Comparison of ENCODE assay signal across 1 cellular context in the genomic region with DNA sequence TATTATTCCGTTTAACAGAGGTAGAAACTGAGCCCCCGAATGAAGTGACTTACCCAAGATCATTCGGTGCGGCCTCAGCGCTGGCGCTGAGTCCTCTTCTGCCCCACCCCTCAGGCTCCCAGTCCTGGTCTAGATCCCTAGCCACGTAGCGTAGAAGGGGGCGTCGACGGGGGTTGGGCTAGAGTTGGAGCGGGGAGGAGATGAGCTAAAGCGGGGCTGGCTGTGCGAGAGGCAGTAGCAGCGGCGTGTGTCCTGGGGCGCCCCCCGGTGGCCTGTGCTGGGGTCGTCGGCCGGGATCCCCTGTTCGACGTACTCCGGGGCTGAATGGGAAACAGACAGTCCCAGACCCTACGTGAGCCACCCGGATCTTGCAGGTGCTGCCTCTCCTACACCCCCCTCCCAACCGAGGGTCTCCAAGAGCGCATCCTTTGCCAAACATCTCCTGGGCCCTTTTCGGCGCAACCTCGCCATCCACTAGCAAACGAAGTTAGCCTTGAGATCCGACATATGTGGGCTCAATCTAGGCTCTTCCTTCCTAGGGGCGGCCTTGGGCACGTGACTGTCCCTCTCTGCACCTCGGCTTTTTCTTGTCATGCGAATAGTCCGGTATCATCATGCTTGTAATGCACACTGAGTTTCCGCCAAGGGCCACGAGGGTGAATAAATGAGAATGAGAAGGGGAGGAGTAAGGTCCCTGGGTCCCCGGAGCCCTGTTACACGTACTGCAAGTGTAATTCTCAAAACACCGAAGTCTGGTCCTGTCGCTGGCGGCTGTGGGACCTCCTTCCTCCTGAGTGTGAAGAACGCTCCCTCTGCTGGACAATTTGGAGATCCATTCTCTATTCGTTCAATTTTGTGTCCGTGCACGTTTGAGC.
TF ChIP-seq lines count a peak whose summit lies in the region.

No MANE protein-coding gene starts in this region.

TF ChIP-seq in IMR-90, 13 proteins besides CTCF, POLR2A, EP300 and RAD21:
- TF ChIP-seq, protein P1, sequence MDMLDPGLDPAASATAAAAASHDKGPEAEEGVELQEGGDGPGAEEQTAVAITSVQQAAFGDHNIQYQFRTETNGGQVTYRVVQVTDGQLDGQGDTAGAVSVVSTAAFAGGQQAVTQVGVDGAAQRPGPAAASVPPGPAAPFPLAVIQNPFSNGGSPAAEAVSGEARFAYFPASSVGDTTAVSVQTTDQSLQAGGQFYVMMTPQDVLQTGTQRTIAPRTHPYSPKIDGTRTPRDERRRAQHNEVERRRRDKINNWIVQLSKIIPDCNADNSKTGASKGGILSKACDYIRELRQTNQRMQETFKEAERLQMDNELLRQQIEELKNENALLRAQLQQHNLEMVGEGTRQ (IDR thresholded peaks at IDR 0.05; ENCODE audit: low read depth, low read length): peak; percentile 68
- TF ChIP-seq MAZ (IDR thresholded peaks at IDR 0.05; ENCODE audit: borderline replicate concordance, low read depth, low read length): peak; percentile 86
- TF ChIP-seq, protein P2, sequence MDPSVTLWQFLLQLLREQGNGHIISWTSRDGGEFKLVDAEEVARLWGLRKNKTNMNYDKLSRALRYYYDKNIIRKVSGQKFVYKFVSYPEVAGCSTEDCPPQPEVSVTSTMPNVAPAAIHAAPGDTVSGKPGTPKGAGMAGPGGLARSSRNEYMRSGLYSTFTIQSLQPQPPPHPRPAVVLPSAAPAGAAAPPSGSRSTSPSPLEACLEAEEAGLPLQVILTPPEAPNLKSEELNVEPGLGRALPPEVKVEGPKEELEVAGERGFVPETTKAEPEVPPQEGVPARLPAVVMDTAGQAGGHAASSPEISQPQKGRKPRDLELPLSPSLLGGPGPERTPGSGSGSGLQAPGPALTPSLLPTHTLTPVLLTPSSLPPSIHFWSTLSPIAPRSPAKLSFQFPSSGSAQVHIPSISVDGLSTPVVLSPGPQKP (IDR thresholded peaks at IDR 0.05; ENCODE audit: borderline replicate concordance, low read depth, low read length): no peak
- TF ChIP-seq BHLHE40 (IDR thresholded peaks at IDR 0.05; ENCODE audit: low read depth, low read length): peak; percentile 32
- no peak for TF ChIP-seq CEBPB (IDR thresholded peaks at IDR 0.05; ENCODE audit: low read depth, low read length)
- no peak for TF ChIP-seq CHD1 (IDR thresholded peaks at IDR 0.05; ENCODE audit: low read depth, low read length)
- TF ChIP-seq SMC3 (IDR thresholded peaks at IDR 0.05; ENCODE audit: low read depth, low read length): peak; percentile 80
- TF ChIP-seq RFX5 (IDR thresholded peaks at IDR 0.05; ENCODE audit: low read depth, low read length): no peak
- no peak for TF ChIP-seq MAFK (IDR thresholded peaks at IDR 0.05; ENCODE audit: low read depth, low read length)
- no peak for TF ChIP-seq RCOR1 (IDR thresholded peaks at IDR 0.05; ENCODE audit: insufficient replicate concordance, low read length)
- TF ChIP-seq FOS (IDR thresholded peaks at IDR 0.05; ENCODE audit: low read depth, low read length): no peak
- no peak for TF ChIP-seq NFE2L2 (IDR thresholded peaks at IDR 0.05; ENCODE audit: low read depth, low read length)
- TF ChIP-seq MXI1 (IDR thresholded peaks at IDR 0.05; ENCODE audit: borderline replicate concordance, low read depth, low read length): no peak; the same call in 1 of the 2 replicates
TF ChIP-seq in IMR-90: peak in this region for 4.
